In the genomic region with DNA sequence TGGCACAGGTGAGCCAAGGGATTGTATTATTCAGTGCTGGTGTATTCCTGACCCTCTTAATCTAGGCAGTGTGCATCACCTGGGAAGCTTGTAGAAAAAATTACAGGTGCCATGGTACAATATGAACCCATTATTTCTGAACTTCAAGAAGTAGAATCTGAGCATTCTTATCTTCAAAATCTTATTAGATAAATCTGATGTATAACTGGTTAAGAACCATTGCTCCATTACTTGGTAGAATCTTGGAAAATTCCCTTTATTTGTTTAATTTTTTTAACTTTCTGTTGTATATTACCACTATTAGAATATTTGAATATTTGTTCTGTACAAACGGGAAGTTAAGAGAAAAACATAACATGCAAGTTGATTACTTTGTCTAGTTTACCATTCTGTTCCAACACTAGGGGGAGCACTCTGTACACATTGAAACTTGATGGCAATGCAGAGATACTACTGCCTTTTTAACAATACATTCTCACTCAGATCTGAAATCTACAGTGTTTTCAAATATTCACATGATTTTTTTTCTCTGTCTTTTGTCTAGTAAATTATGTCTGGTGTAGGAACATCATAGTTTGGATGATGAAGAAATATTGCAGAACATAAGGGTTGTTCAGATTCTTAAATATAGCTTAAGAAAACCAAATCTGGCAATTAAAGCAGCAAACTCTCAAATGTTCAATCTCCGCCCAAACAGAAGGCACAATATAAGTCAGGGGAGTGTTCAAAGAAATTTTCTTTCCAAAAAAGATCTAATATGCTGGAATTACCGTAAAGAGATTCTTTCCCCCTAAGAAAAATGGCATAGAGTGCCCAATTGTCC, we compare ENCODE assay signal across 8 cellular contexts.
DNase-seq lines count a peak whose midpoint lies in the region; ATAC-seq and TF ChIP-seq lines count a peak whose summit lies in the region.

No MANE protein-coding gene starts in this region.

- H3K36me3 ChIP-seq in liver (ENCODE audit: control insufficient read depth in 4 of 4, insufficient read depth in 3 of 4, low read depth in 1 of 4, low read length in 3 of 4) = peaks cover 7 to 22% (median 16%) of the 10 kb centered on the region in 4 donors
- peaks cover 54% of the 10 kb centered on the region for H3K36me3 ChIP-seq in effector memory CD4-positive, alpha-beta T cell (ENCODE audit: control insufficient read depth, insufficient read depth, low read length)

- no peaks in the 10 kb centered on the region for H3K27me3 ChIP-seq in liver (ENCODE audit: control insufficient read depth in 4 of 4, insufficient read depth in 4 of 4, low read length in 3 of 4)
- H3K27me3 ChIP-seq in effector memory CD4-positive, alpha-beta T cell (replicated peaks; ENCODE audit: control insufficient read depth, insufficient read depth, low read length, poor library complexity, severe bottlenecking) = no peaks in the 10 kb centered on the region

- peak; percentile 87 to 89 for TF ChIP-seq RAD21 in liver (IDR thresholded peaks at IDR 0.05)

- ATAC-seq in HG03469 (IDR thresholded peaks at IDR 0.05; ENCODE audit: unreplicated experiment) (no peak), HG03045 (IDR thresholded peaks at IDR 0.05; ENCODE audit: unreplicated experiment) (no peak)

- no peak overlapping the region for H3K27ac ChIP-seq in liver (ENCODE audit: low read depth in 1 of 2, low read length in 2 of 2)
- H3K27ac ChIP-seq in effector memory CD4-positive, alpha-beta T cell (ENCODE audit: insufficient read depth, low read length, poor library complexity, severe bottlenecking) = no peak overlapping the region

- peak; percentile 35 for DNase-seq in DMS153 treated with DMSO at 0.1 percent for 48 hours (lab: John Stamatoyannopoulos, UW; ENCODE audit: unreplicated experiment)
- peak; percentile 23 for DNase-seq in HuH-7 (ENCODE audit: low spot score)
- peak; percentile 2 for DNase-seq in NOMO-1 treated with dmso at 0.1 percent for 144 hours (lab: John Stamatoyannopoulos, UW; ENCODE audit: unreplicated experiment)
- peak; percentile 33 for DNase-seq in central memory CD4-positive, alpha-beta T cell
- no peak for DNase-seq in effector memory CD4-positive, alpha-beta T cell

- no peak overlapping the region for H3K4me3 ChIP-seq in liver (ENCODE audit: low read depth in 1 of 3, low read length in 3 of 3)
- no peak overlapping the region for H3K4me3 ChIP-seq in effector memory CD4-positive, alpha-beta T cell (ENCODE audit: insufficient read depth, low read depth, low read length, poor library complexity, severe bottlenecking)

- H3K9ac ChIP-seq in liver (ENCODE audit: low read depth in 1 of 2, low read length in 2 of 2) = no peak overlapping the region

- 62% methylated on average over 3 of the region's 3 CpGs for WGBS in liver

- TF ChIP-seq CTCF in liver (IDR thresholded peaks at IDR 0.05; ENCODE audit: low read depth, low read length, missing input control) = peak; percentile 79

- no peaks in the 10 kb centered on the region for H3K4me1 ChIP-seq in liver (ENCODE audit: control insufficient read depth in 4 of 4, insufficient read depth in 4 of 4, low read length in 3 of 4)
- H3K4me1 ChIP-seq in effector memory CD4-positive, alpha-beta T cell (ENCODE audit: control insufficient read depth, insufficient read depth, low read length, poor library complexity, severe bottlenecking) = no peaks in the 10 kb centered on the region

- H3K9me3 ChIP-seq in liver (ENCODE audit: control insufficient read depth in 4 of 4, low read length in 3 of 4) = no peaks in the 10 kb centered on the region
- no peaks in the 10 kb centered on the region for H3K9me3 ChIP-seq in effector memory CD4-positive, alpha-beta T cell (ENCODE audit: control insufficient read depth, low read length)

TF ChIP-seq in liver, 16 proteins besides CTCF, POLR2A, EP300 and RAD21:
- peak; percentile 44 for TF ChIP-seq FOXA2 (IDR thresholded peaks at IDR 0.05)
- peak; percentile 7 for TF ChIP-seq FOXA1 (IDR thresholded peaks at IDR 0.05)
- no peak for TF ChIP-seq SP1 (IDR thresholded peaks at IDR 0.05)
- TF ChIP-seq HNF4G (IDR thresholded peaks at IDR 0.05) = peak; percentile 14

Comparison
In these comparisons a context has a peak if more than half of its experiments do, and no peak if none do; other contexts are left out.
1. DNase-seq: peak in DMS153 treated with DMSO at 0.1 percent for 48 hours (single experiment), HuH-7 (single experiment), NOMO-1 treated with dmso at 0.1 percent for 144 hours (single experiment) and central memory CD4-positive, alpha-beta T cell (single experiment); none in effector memory CD4-positive, alpha-beta T cell (0 of 3).